In genomic region chr11:111926505-111927391, GRCh38 we compare ENCODE assay signal across 1 cellular context.
A peak's percentile ranks its signal among the peaks of the same experiment; 100 is the strongest.
TF ChIP-seq lines count a peak whose summit lies in the region.

No MANE protein-coding gene starts in this region.

TF ChIP-seq in HepG2, 621 proteins besides CTCF, POLR2A, EP300 and RAD21 (continued from another document and continues in another):
- TF ChIP-seq ZNF646 (CRISPR knock-in tag; IDR thresholded peaks at IDR 0.05): no peak
- no peak for TF ChIP-seq SMARCE1 (IDR thresholded peaks at IDR 0.05; ENCODE audit: borderline replicate concordance)
- TF ChIP-seq BCL3 (CRISPR knock-in tag; IDR thresholded peaks at IDR 0.05): peak; percentile 27; the same call in 1 of the 2 replicates
- no peak for TF ChIP-seq ZBTB40 (IDR thresholded peaks at IDR 0.05)
- TF ChIP-seq ZBTB40 (CRISPR knock-in tag; IDR thresholded peaks at IDR 0.05): peak; percentile 73
- no peak for TF ChIP-seq NFIB (CRISPR knock-in tag; IDR thresholded peaks at IDR 0.05; ENCODE audit: borderline replicate concordance)
- TF ChIP-seq TARDBP (CRISPR knock-in tag; IDR thresholded peaks at IDR 0.05): peak; percentile 66; the same call in 1 of the 2 replicates
- peak; percentile 76; the same call in 1 of the 2 replicates for TF ChIP-seq ZNF547 (CRISPR knock-in tag; IDR thresholded peaks at IDR 0.05)
- no peak for TF ChIP-seq ZFP36L2 (CRISPR knock-in tag; IDR thresholded peaks at IDR 0.05)
- TF ChIP-seq ZNF350 (CRISPR knock-in tag; IDR thresholded peaks at IDR 0.05; ENCODE audit: borderline replicate concordance, low read depth): peak; percentile 61; the same call in 1 of the 2 replicates
- TF ChIP-seq NR2F1 (CRISPR knock-in tag; IDR thresholded peaks at IDR 0.05): no peak
- no peak for TF ChIP-seq JUN (CRISPR knock-in tag; IDR thresholded peaks at IDR 0.05)
- peak; percentile 39; the same call in 1 of the 2 replicates for TF ChIP-seq IKZF5 (CRISPR knock-in tag; IDR thresholded peaks at IDR 0.05)
- no peak for TF ChIP-seq ZNF589 (CRISPR knock-in tag; conservative IDR thresholded peaks at IDR 0.05)
- peak; percentile 58; the same call in 1 of the 2 replicates for TF ChIP-seq HINFP (CRISPR knock-in tag; IDR thresholded peaks at IDR 0.05; ENCODE audit: low read depth)
- TF ChIP-seq CAMTA2 (CRISPR knock-in tag; IDR thresholded peaks at IDR 0.05; ENCODE audit: borderline replicate concordance): no peak
- peak; percentile 60 for TF ChIP-seq THAP11 (CRISPR knock-in tag; IDR thresholded peaks at IDR 0.05)
- TF ChIP-seq BORCS8-MEF2B (CRISPR knock-in tag; IDR thresholded peaks at IDR 0.05): peak; percentile 87
- no peak for TF ChIP-seq ZMAT5 (CRISPR knock-in tag; IDR thresholded peaks at IDR 0.05; ENCODE audit: borderline replicate concordance, low read depth)
- no peak for TF ChIP-seq ZNF749 (CRISPR knock-in tag; IDR thresholded peaks at IDR 0.05; ENCODE audit: borderline replicate concordance)
- TF ChIP-seq SNAPC4 (CRISPR knock-in tag; IDR thresholded peaks at IDR 0.05): no peak
- no peak for TF ChIP-seq ZNF720 (CRISPR knock-in tag; IDR thresholded peaks at IDR 0.05)
- peak; percentile 88; the same call in 1 of the 2 replicates for TF ChIP-seq KDM5B (CRISPR knock-in tag; IDR thresholded peaks at IDR 0.05; ENCODE audit: borderline replicate concordance)
- 0 out of 2 replicates have a peak, but pooled peaks have one; percentile 30 for TF ChIP-seq ZNF503 (CRISPR knock-in tag; IDR thresholded peaks at IDR 0.05)
- TF ChIP-seq GFI1 (CRISPR knock-in tag; IDR thresholded peaks at IDR 0.05; ENCODE audit: borderline replicate concordance): no peak
